In the genomic region with DNA sequence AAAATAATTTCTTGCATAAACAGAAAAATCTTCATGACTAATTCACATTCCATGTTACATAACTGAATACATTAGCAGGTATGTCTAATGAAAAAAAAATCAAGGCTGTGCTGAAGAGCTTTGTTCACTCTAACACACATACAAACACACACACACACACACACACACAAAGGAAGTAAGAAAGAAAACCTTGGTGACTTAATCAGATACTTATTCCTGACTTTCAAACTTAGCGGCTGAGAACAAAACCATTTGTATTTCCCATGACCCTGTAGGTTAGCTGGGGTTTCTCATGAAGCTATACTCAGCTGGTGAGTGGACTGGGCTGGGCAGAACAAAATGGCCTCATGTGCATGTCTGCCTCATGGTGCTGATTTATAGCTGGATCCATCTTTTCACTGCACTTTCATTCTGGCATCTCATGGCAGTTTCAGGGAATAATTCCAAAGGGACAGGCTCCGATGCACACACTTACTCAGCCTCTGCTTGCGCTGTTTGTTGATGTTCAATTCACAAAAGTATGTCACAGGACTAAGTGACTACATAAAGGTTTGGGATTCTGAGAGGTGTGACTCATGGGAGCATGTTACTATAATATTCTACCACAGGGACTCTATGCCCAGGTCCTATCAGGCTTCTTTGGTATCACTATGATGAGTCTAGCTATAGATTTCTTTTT, we compare ENCODE assay signal across 22 cellular contexts.
DNase-seq lines count a peak whose midpoint lies in the region; ATAC-seq and TF ChIP-seq lines count a peak whose summit lies in the region.
"Had no signal": no experiment of that assay in that cellular context is flagged by ENCODE, and none has a peak within 500 bp of the region (broad histone marks: within the 10 kb centered on the region; RNA-seq: fewer than 3 reads in every experiment).

No MANE protein-coding gene starts in this region.

- H3K27ac Mint-ChIP-seq in naive thymus-derived CD4-positive, alpha-beta T cell = no peak overlapping the region
- H3K27ac Mint-ChIP-seq: activated CD8-positive, alpha-beta T cell treated with anti-CD3 and anti-CD28 coated beads, Interleukin-2, amount 10 ng/mL, durations not matched to agents 7 days and 5 days had no signal

- POLR2A ChIA-PET in naive thymus-derived CD4-positive, alpha-beta T cell (lab: Charles Lee) = no interaction called here

- ATAC-seq in aorta (ENCODE audit: low FRiP score) = no peak
- ATAC-seq in GM19351 (IDR thresholded peaks at IDR 0.05; ENCODE audit: unreplicated experiment) = no peak
- ATAC-seq in naive thymus-derived CD4-positive, alpha-beta T cell = no peak
- ATAC-seq: activated CD8-positive, alpha-beta T cell treated with anti-CD3 and anti-CD28 coated beads, Interleukin-2, amount 10 ng/mL, durations not matched to agents 7 days and 5 days had no signal

- no peak overlapping the region for H3K4me3 Mint-ChIP-seq in naive thymus-derived CD4-positive, alpha-beta T cell
- H3K4me3 Mint-ChIP-seq: activated CD8-positive, alpha-beta T cell treated with anti-CD3 and anti-CD28 coated beads, Interleukin-2, amount 10 ng/mL, durations not matched to agents 7 days and 5 days had no signal

- H3K4me1 ChIP-seq in ACC112 (ENCODE audit: control insufficient read depth, insufficient read depth, low read length, unreplicated experiment) (no peaks in the 10 kb centered on the region), aorta (ENCODE audit: control insufficient read depth in 1 of 2, insufficient read depth in 2 of 2, low read length in 2 of 2) (no peaks in the 10 kb centered on the region)
- H3K4me1 ChIP-seq in naive thymus-derived CD4-positive, alpha-beta T cell (ENCODE audit: control insufficient read depth in 2 of 2, insufficient read depth in 2 of 2, low read length in 2 of 2) = no peaks in the 10 kb centered on the region
- H3K4me1 ChIP-seq: A549 had no signal

- H3K9me3 Mint-ChIP-seq in naive thymus-derived CD4-positive, alpha-beta T cell = peaks cover 0 to 20% (median 4%) of the 10 kb centered on the region in 11 donors

- WGBS in aorta, 2 donors = 69 to 72% methylated on average over 3 of the region's 3 CpGs

- CTCF ChIA-PET in naive thymus-derived CD4-positive, alpha-beta T cell (lab: Charles Lee) = no interaction called here

- no peaks in the 10 kb centered on the region for H3K79me2 ChIP-seq in ACC112 (ENCODE audit: control insufficient read depth, insufficient read depth, low read length, unreplicated experiment)

- peak; percentile 29 for DNase-seq in HT1080 (ENCODE audit: low read depth)
- peak; percentile 33 for DNase-seq in astrocyte of the spinal cord (ENCODE audit: low read depth, low spot score)
- peak; percentile 39 for DNase-seq in kidney epithelial cell (ENCODE audit: low read depth)
- DNase-seq in aorta = no peak
- DNase-seq in naive thymus-derived CD4-positive, alpha-beta T cell = no peak
- no peak for DNase-seq in NCI-H1930 (lab: John Stamatoyannopoulos, UW)
- DNase-seq: activated CD4-positive, CD25-positive, alpha-beta regulatory T cell treated with anti-CD3 and anti-CD28 coated beads, Interleukin-2, amount 50 U/mL, for 72 hours; activated CD8-positive, alpha-beta T cell treated with anti-CD3 and anti-CD28 coated beads, Interleukin-2, amount 10 ng/mL, durations not matched to agents 7 days and 5 days; activated gamma-delta T cell treated with Interleukin-2 at 50 U/mL for 16 hours; central memory CD4-positive, alpha-beta T cell; COR-L47; foreskin melanocyte; GOT3; hypothalamus; islet precursor cell; NCI-H2171; NCI-H526 treated with DMSO at 0.1 percent for 48 hours; stimulated activated CD4-positive, alpha-beta T cell treated with anti-CD3 and anti-CD28 coated beads, Interleukin-4, amount 100 ng/mL, for 1 hour; stimulated activated naive CD4-positive, alpha-beta T cell treated with Interleukin-2 at 50 U/mL for 16 hours had no signal

- H3K27me3 Mint-ChIP-seq in naive thymus-derived CD4-positive, alpha-beta T cell = no peaks in the 10 kb centered on the region

- intact Hi-C loops in aorta (cut with DNase I) = no loop called here
- intact Hi-C loops in naive thymus-derived CD4-positive, alpha-beta T cell (cut with micrococcal nuclease) = no loop called here

- H2AFZ ChIP-seq in ACC112 (ENCODE audit: low read length, unreplicated experiment) = peak overlapping the region; percentile 55

- no peaks in the 10 kb centered on the region for H3K36me3 ChIP-seq in ACC112 (ENCODE audit: insufficient read depth, low read length)
- H3K36me3 ChIP-seq in kidney epithelial cell (ENCODE audit: control insufficient read depth, insufficient read depth, low read length) = no peaks in the 10 kb centered on the region
- H3K36me3 ChIP-seq in aorta (ENCODE audit: control insufficient read depth in 1 of 2, insufficient read depth in 2 of 2, low read length in 1 of 2) = no peaks in the 10 kb centered on the region
- no peaks in the 10 kb centered on the region for H3K36me3 ChIP-seq in naive thymus-derived CD4-positive, alpha-beta T cell (ENCODE audit: control insufficient read depth in 2 of 3, insufficient read depth in 3 of 3, low read length in 3 of 3)

- no peak for TF ChIP-seq CTCF in astrocyte of the spinal cord (IDR thresholded peaks at IDR 0.05; ENCODE audit: low read depth, low read length)
- TF ChIP-seq CTCF in kidney epithelial cell (IDR thresholded peaks at IDR 0.05; ENCODE audit: insufficient read depth, low read length, poor library complexity, severe bottlenecking) = no peak

- H3K4me3 ChIP-seq in ACC112 (ENCODE audit: low read depth, low read length) (no peak overlapping the region), astrocyte of the spinal cord (ENCODE audit: low read depth, low read length) (no peak overlapping the region), kidney epithelial cell (ENCODE audit: low read depth, low read length) (no peak overlapping the region), aorta (ENCODE audit: low read length in 2 of 2) (no peak overlapping the region)
- H3K4me3 ChIP-seq in naive thymus-derived CD4-positive, alpha-beta T cell (ENCODE audit: low read length) = no peak overlapping the region
- H3K4me3 ChIP-seq: A549 had no signal

- H3K4me1 Mint-ChIP-seq in naive thymus-derived CD4-positive, alpha-beta T cell = no peaks in the 10 kb centered on the region

- no peaks in the 10 kb centered on the region for H3K9me3 ChIP-seq in aorta (ENCODE audit: control insufficient read depth, low read length)
- no peaks in the 10 kb centered on the region for H3K9me3 ChIP-seq in naive thymus-derived CD4-positive, alpha-beta T cell (ENCODE audit: control insufficient read depth in 2 of 3, low read length in 3 of 3)
- H3K9me3 ChIP-seq: A549 had no signal

- H3K27ac ChIP-seq in ACC112 (ENCODE audit: low read depth, low read length) (no peak overlapping the region), aorta (ENCODE audit: low read depth in 1 of 2, low read length in 2 of 2) (no peak overlapping the region)
- no peak overlapping the region for H3K27ac ChIP-seq in naive thymus-derived CD4-positive, alpha-beta T cell (ENCODE audit: low read depth, low read length)
- H3K27ac ChIP-seq: A549 had no signal

- no peaks in the 10 kb centered on the region for H3K36me3 Mint-ChIP-seq in naive thymus-derived CD4-positive, alpha-beta T cell

- H3K27me3 ChIP-seq in ACC112 (ENCODE audit: insufficient read depth, low read length) (no peaks in the 10 kb centered on the region), kidney epithelial cell (ENCODE audit: control insufficient read depth, insufficient read depth, low read length) (no peaks in the 10 kb centered on the region), aorta (ENCODE audit: control insufficient read depth in 1 of 2, insufficient read depth in 2 of 2, low read length in 1 of 2) (no peaks in the 10 kb centered on the region)
- no peaks in the 10 kb centered on the region for H3K27me3 ChIP-seq in naive thymus-derived CD4-positive, alpha-beta T cell (ENCODE audit: control insufficient read depth in 2 of 2, insufficient read depth in 2 of 2, low read length in 2 of 2)

- in situ Hi-C loops in astrocyte of the spinal cord (cut with HindIII; ENCODE audit: low sequenced_read_pairs) = no loop called here

Comparison
In these comparisons a context has a peak if more than half of its experiments do, and no peak if none do; other contexts are left out.
1. DNase-seq: peak in HT1080 (single experiment), astrocyte of the spinal cord (single experiment) and kidney epithelial cell (single experiment); none in aorta (0 of 2), naive thymus-derived CD4-positive, alpha-beta T cell (0 of 9) and NCI-H1930 (0 of 2).